In the genomic region with DNA sequence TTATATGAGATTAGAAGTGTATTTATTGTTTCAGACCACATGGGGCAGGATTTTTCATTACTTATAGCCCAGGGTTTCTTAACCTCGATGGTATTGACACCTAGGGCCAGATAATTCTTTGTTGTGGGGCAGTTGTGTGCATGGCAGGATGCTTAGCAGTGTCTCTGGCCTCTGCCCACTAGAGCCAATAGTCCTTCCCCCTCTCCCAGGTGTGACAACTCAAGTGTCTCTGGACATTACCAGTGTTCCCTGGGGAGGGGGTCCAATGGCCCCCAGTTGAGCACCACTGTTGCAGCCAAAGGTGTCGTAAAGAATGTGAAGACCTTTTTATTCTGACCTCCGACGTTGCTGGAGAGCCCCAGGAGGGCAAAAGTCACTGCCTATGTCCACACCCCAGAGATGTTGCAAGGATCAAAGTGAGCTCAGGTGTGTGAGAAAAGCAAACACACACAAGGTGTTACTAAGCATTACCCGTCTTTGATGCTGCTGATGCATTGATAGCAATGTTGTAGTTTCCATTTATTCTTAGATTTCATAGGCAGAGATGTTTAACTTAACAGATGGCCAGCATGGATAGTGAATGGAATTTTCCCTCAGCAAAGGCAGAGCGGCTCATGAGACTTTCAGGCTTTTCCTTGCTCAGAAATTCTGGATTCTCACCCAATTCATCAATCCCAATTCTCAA, we compare ENCODE assay signal across 1 cellular context.
A peak's percentile ranks its signal among the peaks of the same experiment; 100 is the strongest.
TF ChIP-seq lines count a peak whose summit lies in the region.

No MANE protein-coding gene starts in this region.

TF ChIP-seq in HepG2, 621 proteins besides CTCF, POLR2A, EP300 and RAD21 (continued from another document and continues in another):
- TF ChIP-seq, protein P1, sequence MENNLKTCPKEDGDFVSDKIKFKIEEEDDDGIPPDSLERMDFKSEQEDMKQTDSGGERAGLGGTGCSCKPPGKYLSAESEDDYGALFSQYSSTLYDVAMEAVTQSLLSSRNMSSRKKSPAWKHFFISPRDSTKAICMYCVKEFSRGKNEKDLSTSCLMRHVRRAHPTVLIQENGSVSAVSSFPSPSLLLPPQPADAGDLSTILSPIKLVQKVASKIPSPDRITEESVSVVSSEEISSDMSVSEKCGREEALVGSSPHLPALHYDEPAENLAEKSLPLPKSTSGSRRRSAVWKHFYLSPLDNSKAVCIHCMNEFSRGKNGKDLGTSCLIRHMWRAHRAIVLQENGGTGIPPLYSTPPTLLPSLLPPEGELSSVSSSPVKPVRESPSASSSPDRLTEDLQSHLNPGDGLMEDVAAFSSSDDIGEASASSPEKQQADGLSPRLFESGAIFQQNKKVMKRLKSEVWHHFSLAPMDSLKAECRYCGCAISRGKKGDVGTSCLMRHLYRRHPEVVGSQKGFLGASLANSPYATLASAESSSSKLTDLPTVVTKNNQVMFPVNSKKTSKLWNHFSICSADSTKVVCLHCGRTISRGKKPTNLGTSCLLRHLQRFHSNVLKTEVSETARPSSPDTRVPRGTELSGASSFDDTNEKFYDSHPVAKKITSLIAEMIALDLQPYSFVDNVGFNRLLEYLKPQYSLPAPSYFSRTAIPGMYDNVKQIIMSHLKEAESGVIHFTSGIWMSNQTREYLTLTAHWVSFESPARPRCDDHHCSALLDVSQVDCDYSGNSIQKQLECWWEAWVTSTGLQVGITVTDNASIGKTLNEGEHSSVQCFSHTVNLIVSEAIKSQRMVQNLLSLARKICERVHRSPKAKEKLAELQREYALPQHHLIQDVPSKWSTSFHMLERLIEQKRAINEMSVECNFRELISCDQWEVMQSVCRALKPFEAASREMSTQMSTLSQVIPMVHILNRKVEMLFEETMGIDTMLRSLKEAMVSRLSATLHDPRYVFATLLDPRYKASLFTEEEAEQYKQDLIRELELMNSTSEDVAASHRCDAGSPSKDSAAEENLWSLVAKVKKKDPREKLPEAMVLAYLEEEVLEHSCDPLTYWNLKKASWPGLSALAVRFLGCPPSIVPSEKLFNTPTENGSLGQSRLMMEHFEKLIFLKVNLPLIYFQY (CRISPR knock-in tag; IDR thresholded peaks at IDR 0.05; ENCODE audit: borderline replicate concordance) = no peak; the same call in 1 of the 2 replicates
- TF ChIP-seq CENPX (CRISPR knock-in tag; IDR thresholded peaks at IDR 0.05) (no peak), CEBPG (CRISPR knock-in tag; IDR thresholded peaks at IDR 0.05) (peak; percentile 95), ZNF746 (CRISPR knock-in tag; IDR thresholded peaks at IDR 0.05) (peak; percentile 97), ZNF335 (CRISPR knock-in tag; IDR thresholded peaks at IDR 0.05) (peak; percentile 87), FOXO1 (CRISPR knock-in tag; IDR thresholded peaks at IDR 0.05) (peak; percentile 98), ZNF768 (CRISPR knock-in tag; IDR thresholded peaks at IDR 0.05) (no peak), RARG (CRISPR knock-in tag; IDR thresholded peaks at IDR 0.05; ENCODE audit: low read depth) (no peak), ARID2 (CRISPR knock-in tag; IDR thresholded peaks at IDR 0.05; ENCODE audit: borderline replicate concordance) (0 out of 2 replicates have a peak, but pooled peaks have one; percentile 57), NFKB2 (CRISPR knock-in tag; IDR thresholded peaks at IDR 0.05; ENCODE audit: borderline replicate concordance) (peak; percentile 29; the same call in 1 of the 2 replicates), SIN3A (IDR thresholded peaks at IDR 0.05; ENCODE audit: borderline replicate concordance, low read depth, low read length) (peak; percentile 59; the same call in 1 of the 2 replicates), ZNF143 (CRISPR knock-in tag; IDR thresholded peaks at IDR 0.05) (peak; percentile 71), ESRRA (CRISPR knock-in tag; IDR thresholded peaks at IDR 0.05; ENCODE audit: low read depth) (peak; percentile 94), ZBTB21 (CRISPR knock-in tag; IDR thresholded peaks at IDR 0.05) (peak; percentile 85), RCOR2 (CRISPR knock-in tag; IDR thresholded peaks at IDR 0.05) (peak; percentile 100), TARDBP (CRISPR knock-in tag; IDR thresholded peaks at IDR 0.05) (peak; percentile 100), SAP130 (CRISPR knock-in tag; IDR thresholded peaks at IDR 0.05; ENCODE audit: low read depth) (peak; percentile 94), ZNF33A (CRISPR knock-in tag; IDR thresholded peaks at IDR 0.05; ENCODE audit: borderline replicate concordance) (no peak), GATAD2A (CRISPR knock-in tag; IDR thresholded peaks at IDR 0.05) (peak; percentile 98), ZKSCAN8 (CRISPR knock-in tag; IDR thresholded peaks at IDR 0.05; ENCODE audit: borderline replicate concordance) (peak; percentile 89), EED (CRISPR knock-in tag; IDR thresholded peaks at IDR 0.05) (peak; percentile 69; the same call in 1 of the 2 replicates), U2AF1 (optimal IDR thresholded peaks at IDR 0.05; ENCODE audit: low read depth, low read length) (no peak), JUN (CRISPR knock-in tag; IDR thresholded peaks at IDR 0.05) (peak; percentile 84)
- TF ChIP-seq, protein P2, sequence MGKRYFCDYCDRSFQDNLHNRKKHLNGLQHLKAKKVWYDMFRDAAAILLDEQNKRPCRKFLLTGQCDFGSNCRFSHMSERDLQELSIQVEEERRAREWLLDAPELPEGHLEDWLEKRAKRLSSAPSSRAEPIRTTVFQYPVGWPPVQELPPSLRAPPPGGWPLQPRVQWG (CRISPR knock-in tag; IDR thresholded peaks at IDR 0.05; ENCODE audit: borderline replicate concordance, low read depth) = no peak
- TF ChIP-seq, protein P3, sequence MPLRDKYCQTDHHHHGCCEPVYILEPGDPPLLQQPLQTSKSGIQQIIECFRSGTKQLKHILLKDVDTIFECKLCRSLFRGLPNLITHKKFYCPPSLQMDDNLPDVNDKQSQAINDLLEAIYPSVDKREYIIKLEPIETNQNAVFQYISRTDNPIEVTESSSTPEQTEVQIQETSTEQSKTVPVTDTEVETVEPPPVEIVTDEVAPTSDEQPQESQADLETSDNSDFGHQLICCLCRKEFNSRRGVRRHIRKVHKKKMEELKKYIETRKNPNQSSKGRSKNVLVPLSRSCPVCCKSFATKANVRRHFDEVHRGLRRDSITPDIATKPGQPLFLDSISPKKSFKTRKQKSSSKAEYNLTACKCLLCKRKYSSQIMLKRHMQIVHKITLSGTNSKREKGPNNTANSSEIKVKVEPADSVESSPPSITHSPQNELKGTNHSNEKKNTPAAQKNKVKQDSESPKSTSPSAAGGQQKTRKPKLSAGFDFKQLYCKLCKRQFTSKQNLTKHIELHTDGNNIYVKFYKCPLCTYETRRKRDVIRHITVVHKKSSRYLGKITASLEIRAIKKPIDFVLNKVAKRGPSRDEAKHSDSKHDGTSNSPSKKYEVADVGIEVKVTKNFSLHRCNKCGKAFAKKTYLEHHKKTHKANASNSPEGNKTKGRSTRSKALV (CRISPR knock-in tag; IDR thresholded peaks at IDR 0.05) = 0 out of 2 replicates have a peak, but pooled peaks have one; percentile 81
- TF ChIP-seq, protein P4, sequence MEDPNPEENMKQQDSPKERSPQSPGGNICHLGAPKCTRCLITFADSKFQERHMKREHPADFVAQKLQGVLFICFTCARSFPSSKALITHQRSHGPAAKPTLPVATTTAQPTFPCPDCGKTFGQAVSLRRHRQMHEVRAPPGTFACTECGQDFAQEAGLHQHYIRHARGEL (CRISPR knock-in tag; IDR thresholded peaks at IDR 0.05) = no peak
- TF ChIP-seq, protein P5, sequence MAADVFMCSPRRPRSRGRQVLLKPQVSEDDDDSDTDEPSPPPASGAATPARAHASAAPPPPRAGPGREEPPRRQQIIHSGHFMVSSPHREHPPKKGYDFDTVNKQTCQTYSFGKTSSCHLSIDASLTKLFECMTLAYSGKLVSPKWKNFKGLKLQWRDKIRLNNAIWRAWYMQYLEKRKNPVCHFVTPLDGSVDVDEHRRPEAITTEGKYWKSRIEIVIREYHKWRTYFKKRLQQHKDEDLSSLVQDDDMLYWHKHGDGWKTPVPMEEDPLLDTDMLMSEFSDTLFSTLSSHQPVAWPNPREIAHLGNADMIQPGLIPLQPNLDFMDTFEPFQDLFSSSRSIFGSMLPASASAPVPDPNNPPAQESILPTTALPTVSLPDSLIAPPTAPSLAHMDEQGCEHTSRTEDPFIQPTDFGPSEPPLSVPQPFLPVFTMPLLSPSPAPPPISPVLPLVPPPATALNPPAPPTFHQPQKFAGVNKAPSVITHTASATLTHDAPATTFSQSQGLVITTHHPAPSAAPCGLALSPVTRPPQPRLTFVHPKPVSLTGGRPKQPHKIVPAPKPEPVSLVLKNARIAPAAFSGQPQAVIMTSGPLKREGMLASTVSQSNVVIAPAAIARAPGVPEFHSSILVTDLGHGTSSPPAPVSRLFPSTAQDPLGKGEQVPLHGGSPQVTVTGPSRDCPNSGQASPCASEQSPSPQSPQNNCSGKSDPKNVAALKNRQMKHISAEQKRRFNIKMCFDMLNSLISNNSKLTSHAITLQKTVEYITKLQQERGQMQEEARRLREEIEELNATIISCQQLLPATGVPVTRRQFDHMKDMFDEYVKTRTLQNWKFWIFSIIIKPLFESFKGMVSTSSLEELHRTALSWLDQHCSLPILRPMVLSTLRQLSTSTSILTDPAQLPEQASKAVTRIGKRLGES (CRISPR knock-in tag; IDR thresholded peaks at IDR 0.05; ENCODE audit: borderline replicate concordance) = peak; percentile 93
- TF ChIP-seq, protein P6, sequence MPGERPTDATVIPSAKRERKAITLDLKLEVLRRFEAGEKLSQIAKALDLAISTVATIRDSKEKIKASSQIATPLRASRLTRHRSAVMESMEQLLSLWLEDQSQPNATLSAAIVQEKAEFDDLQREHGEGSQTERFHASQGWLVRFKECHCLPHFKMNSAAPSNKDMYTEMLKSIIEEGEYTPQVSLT (CRISPR knock-in tag; IDR thresholded peaks at IDR 0.05; ENCODE audit: borderline replicate concordance, low read depth) = no peak
- TF ChIP-seq, protein P7, sequence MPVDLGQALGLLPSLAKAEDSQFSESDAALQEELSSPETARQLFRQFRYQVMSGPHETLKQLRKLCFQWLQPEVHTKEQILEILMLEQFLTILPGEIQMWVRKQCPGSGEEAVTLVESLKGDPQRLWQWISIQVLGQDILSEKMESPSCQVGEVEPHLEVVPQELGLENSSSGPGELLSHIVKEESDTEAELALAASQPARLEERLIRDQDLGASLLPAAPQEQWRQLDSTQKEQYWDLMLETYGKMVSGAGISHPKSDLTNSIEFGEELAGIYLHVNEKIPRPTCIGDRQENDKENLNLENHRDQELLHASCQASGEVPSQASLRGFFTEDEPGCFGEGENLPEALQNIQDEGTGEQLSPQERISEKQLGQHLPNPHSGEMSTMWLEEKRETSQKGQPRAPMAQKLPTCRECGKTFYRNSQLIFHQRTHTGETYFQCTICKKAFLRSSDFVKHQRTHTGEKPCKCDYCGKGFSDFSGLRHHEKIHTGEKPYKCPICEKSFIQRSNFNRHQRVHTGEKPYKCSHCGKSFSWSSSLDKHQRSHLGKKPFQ (CRISPR knock-in tag; IDR thresholded peaks at IDR 0.05; ENCODE audit: insufficient replicate concordance) = peak; percentile 90
- TF ChIP-seq, protein P8, sequence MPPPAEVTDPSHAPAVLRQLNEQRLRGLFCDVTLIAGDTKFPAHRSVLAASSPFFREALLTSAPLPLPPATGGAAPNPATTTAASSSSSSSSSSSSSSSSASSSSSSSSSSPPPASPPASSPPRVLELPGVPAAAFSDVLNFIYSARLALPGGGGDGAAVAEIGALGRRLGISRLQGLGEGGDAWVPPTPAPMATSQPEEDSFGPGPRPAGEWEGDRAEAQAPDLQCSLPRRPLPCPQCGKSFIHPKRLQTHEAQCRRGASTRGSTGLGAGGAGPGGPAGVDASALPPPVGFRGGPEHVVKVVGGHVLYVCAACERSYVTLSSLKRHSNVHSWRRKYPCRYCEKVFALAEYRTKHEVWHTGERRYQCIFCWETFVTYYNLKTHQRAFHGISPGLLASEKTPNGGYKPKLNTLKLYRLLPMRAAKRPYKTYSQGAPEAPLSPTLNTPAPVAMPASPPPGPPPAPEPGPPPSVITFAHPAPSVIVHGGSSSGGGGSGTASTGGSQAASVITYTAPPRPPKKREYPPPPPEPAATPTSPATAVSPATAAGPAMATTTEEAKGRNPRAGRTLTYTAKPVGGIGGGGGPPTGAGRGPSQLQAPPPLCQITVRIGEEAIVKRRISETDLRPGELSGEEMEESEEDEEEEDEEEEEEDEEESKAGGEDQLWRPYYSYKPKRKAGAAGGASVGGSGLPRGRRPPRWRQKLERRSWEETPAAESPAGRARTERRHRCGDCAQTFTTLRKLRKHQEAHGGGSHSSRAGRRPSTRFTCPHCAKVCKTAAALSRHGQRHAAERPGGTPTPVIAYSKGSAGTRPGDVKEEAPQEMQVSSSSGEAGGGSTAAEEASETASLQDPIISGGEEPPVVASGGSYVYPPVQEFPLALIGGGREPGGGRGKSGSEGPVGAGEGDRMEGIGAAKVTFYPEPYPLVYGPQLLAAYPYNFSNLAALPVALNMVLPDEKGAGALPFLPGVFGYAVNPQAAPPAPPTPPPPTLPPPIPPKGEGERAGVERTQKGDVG (CRISPR knock-in tag; IDR thresholded peaks at IDR 0.05; ENCODE audit: borderline replicate concordance) = peak; percentile 98
- TF ChIP-seq, protein P9, sequence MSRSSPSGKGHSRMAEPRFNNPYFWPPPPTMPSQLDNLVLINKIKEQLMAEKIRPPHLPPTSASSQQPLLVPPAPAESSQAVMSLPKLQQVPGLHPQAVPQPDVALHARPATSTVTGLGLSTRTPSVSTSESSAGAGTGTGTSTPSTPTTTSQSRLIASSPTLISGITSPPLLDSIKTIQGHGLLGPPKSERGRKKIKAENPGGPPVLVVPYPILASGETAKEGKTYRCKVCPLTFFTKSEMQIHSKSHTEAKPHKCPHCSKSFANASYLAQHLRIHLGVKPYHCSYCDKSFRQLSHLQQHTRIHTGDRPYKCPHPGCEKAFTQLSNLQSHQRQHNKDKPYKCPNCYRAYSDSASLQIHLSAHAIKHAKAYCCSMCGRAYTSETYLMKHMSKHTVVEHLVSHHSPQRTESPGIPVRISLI (CRISPR knock-in tag; IDR thresholded peaks at IDR 0.05; ENCODE audit: borderline replicate concordance) = peak; percentile 81; the same call in 1 of the 2 replicates
- TF ChIP-seq, protein P10, sequence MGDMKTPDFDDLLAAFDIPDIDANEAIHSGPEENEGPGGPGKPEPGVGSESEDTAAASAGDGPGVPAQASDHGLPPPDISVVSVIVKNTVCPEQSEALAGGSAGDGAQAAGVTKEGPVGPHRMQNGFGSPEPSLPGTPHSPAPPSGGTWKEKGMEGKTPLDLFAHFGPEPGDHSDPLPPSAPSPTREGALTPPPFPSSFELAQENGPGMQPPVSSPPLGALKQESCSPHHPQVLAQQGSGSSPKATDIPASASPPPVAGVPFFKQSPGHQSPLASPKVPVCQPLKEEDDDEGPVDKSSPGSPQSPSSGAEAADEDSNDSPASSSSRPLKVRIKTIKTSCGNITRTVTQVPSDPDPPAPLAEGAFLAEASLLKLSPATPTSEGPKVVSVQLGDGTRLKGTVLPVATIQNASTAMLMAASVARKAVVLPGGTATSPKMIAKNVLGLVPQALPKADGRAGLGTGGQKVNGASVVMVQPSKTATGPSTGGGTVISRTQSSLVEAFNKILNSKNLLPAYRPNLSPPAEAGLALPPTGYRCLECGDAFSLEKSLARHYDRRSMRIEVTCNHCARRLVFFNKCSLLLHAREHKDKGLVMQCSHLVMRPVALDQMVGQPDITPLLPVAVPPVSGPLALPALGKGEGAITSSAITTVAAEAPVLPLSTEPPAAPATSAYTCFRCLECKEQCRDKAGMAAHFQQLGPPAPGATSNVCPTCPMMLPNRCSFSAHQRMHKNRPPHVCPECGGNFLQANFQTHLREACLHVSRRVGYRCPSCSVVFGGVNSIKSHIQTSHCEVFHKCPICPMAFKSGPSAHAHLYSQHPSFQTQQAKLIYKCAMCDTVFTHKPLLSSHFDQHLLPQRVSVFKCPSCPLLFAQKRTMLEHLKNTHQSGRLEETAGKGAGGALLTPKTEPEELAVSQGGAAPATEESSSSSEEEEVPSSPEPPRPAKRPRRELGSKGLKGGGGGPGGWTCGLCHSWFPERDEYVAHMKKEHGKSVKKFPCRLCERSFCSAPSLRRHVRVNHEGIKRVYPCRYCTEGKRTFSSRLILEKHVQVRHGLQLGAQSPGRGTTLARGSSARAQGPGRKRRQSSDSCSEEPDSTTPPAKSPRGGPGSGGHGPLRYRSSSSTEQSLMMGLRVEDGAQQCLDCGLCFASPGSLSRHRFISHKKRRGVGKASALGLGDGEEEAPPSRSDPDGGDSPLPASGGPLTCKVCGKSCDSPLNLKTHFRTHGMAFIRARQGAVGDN (CRISPR knock-in tag; IDR thresholded peaks at IDR 0.05) = peak; percentile 28; the same call in 1 of the 2 replicates
